ENCODE assay signal across 8 cellular contexts in the genomic region with DNA sequence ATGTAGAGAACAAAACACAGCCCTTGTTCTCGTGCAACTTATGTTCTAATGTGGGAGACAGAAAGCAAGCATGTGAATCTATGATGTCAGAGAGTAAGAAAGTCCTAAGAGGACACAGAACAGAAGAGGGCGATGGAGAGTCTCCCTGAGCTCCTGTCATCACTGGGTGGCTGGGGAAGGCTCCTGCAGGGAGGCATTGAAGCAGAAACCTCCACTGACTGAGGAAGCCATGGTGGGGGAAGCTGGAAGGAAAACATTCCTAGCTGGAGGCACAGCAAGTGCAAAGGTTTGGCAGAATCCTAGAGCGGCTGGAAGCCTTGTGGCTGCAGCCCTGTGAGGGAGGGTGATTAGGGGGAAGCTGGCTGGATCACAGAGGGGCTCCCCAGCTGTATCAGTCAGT.
A peak's percentile ranks its signal among the peaks of the same experiment; 100 is the strongest.
DNase-seq lines count a peak whose midpoint lies in the region; ATAC-seq and TF ChIP-seq lines count a peak whose summit lies in the region.

No MANE protein-coding gene starts in this region.

- CTCF ChIA-PET in AG04449 (lab: Yijun Ruan, JAX), result interaction anchor here (1.0 to 7.3 kb wide), 16 partner anchors 11 to 1690 kb away, joined by 3 to 94 read pairs (median 4); no protein-coding TSS in a partner anchor

- in situ Hi-C loops in GM13977 (cut with MboI; ENCODE audit: low pct_unique_long_range_greater_than_20kb, low sequenced_read_pairs, unreplicated experiment), result no loop called here

- H3K4me3 ChIP-seq in AG04449 (ENCODE audit: low read depth, low read length), result no peak overlapping the region

- POLR2A ChIA-PET in AG04449 (lab: Yijun Ruan, JAX), result no interaction called here

- TF ChIP-seq CTCF in AG04449 (IDR thresholded peaks at IDR 0.05; ENCODE audit: insufficient read depth, low read length, missing control alignments) (peak; percentile 72), GM13977 (IDR thresholded peaks at IDR 0.05; ENCODE audit: extremely low read depth, insufficient read depth, missing control alignments) (peak; percentile 7)

- peak; percentile 5 for DNase-seq in AG04449 (ENCODE audit: low read depth, low spot score)
- no peak for DNase-seq in GM13977 (ENCODE audit: low spot score)
- peak; percentile 33 for DNase-seq in NOMO-1 treated with DMSO at 0.1 percent for 48 hours (lab: John Stamatoyannopoulos, UW; ENCODE audit: unreplicated experiment)
- peak; percentile 4 for DNase-seq in fibroblast of gingiva (ENCODE audit: low read depth)
- DNase-seq in left colon, result no peak
- DNase-seq in activated gamma-delta T cell treated with Interleukin-2 at 50 U/mL for 16 hours, result no peak
- DNase-seq in activated naive CD4-positive, alpha-beta T cell treated with anti-CD3 and anti-CD28 coated beads, Interleukin-2, amount 50 U/mL, for 16 hours, result no peak

- no peak for ATAC-seq in left colon
- no peak for ATAC-seq in HG02763 (IDR thresholded peaks at IDR 0.05; ENCODE audit: unreplicated experiment)

- intact Hi-C loops in left colon (cut with DNase I, micrococcal nuclease), result no loop called here

Comparison
In these comparisons a context has a peak if more than half of its experiments do, and no peak if none do; other contexts are left out.
1. DNase-seq: peak in AG04449 (single experiment), NOMO-1 treated with DMSO at 0.1 percent for 48 hours (single experiment) and fibroblast of gingiva (single experiment); none in GM13977 (single experiment), left colon (0 of 2), activated gamma-delta T cell treated with Interleukin-2 at 50 U/mL for 16 hours (single experiment) and activated naive CD4-positive, alpha-beta T cell treated with anti-CD3 and anti-CD28 coated beads, Interleukin-2, amount 50 U/mL, for 16 hours (single experiment).